Comparison of ENCODE assay signal across 35 cellular contexts in genomic region chr2:201810592-201810991, GRCh38. TPM values are rescaled to one million over a fixed set of nuclear protein-coding genes. Genes with fewer than 3 reads are reported as not detected.
"Had no signal": no experiment of that assay in that cellular context is flagged by ENCODE, and none has a peak within 500 bp of the region (broad histone marks: within the 10 kb centered on the region; RNA-seq: fewer than 3 reads in every experiment).

No MANE protein-coding gene starts in this region.

- H3K4me1 ChIP-seq: body of pancreas, breast epithelium had no signal

- H3K27me3 ChIP-seq: adrenal gland, ascending aorta, body of pancreas, brain microvascular endothelial cell, breast epithelium had no signal

- FAIRE-seq: astrocyte, bronchial epithelial cell had no signal

- H3K36me3 ChIP-seq: adrenal gland, ascending aorta, brain microvascular endothelial cell, breast epithelium, cardiac muscle cell had no signal

- H3K9me3 ChIP-seq: adrenal gland, body of pancreas, breast epithelium had no signal

- DNase-seq: activated effector memory CD4-positive, alpha-beta T cell treated with anti-CD3 and anti-CD28 coated beads, Interleukin-2, amount 50 U/mL, for 16 hours; activated effector memory CD4-positive, alpha-beta T cell treated with Interleukin-2 at 50 U/mL for 16 hours; activated gamma-delta T cell; activated gamma-delta T cell treated with Interleukin-2 at 50 U/mL for 16 hours; activated naive CD4-positive, alpha-beta T cell; activated naive CD4-positive, alpha-beta T cell treated with anti-CD3 and anti-CD28 coated beads for 36 hours; activated naive CD4-positive, alpha-beta T cell treated with anti-CD3 and anti-CD28 coated beads, Interleukin-2, amount 10 ng/mL, durations not matched to agents 7 days and 5 days; activated naive CD4-positive, alpha-beta T cell treated with anti-CD3 and anti-CD28 coated beads, Interleukin-2, amount 50 U/mL, for 16 hours; activated naive CD4-positive, alpha-beta T cell treated with Interleukin-2 at 50 U/mL for 16 hours; activated naive CD8-positive, alpha-beta T cell treated with anti-CD3 and anti-CD28 coated beads for 36 hours; activated naive CD8-positive, alpha-beta T cell treated with anti-CD3 and anti-CD28 coated beads, Interleukin-2, amount 10 ng/mL, durations not matched to agents 7 days and 5 days; activated naive CD8-positive, alpha-beta T cell treated with anti-CD3 and anti-CD28 coated beads, Interleukin-2, amount 50 U/mL, for 24 hours; activated T-cell treated with anti-CD3 and anti-CD28 coated beads, Interleukin-2, amount 50 U/mL, for 24 hours; activated T-cell treated with anti-CD3 and anti-CD28 coated beads, Interleukin-2, amount 50 U/mL, for 4 hours; activated T-cell treated with anti-CD3 and anti-CD28 coated beads, Interleukin-2, amount 50 U/mL, for 48 hours; activated T-cell treated with anti-CD3 and anti-CD28 coated beads, Interleukin-2, amount 50 U/mL, for 72 hours; adrenal gland; amniotic stem cell; amygdala; anterior cingulate cortex; aorta; body of pancreas; brain microvascular endothelial cell; caudate nucleus; central memory CD4-positive, alpha-beta T cell; cerebellar nuclear complex had no signal

- ATAC-seq: activated naive CD4-positive, alpha-beta T cell treated with anti-CD3 and anti-CD28 coated beads, Interleukin-2, amount 50 U/mL, for 72 hours; activated naive CD8-positive, alpha-beta T cell treated with anti-CD3 and anti-CD28 coated beads, Interleukin-2, amount 50 U/mL, for 24 hours; activated T-cell treated with anti-CD3 and anti-CD28 coated beads, Interleukin-2, amount 50 U/mL, for 4 hours; activated T-cell treated with anti-CD3 and anti-CD28 coated beads, Interleukin-2, amount 50 U/mL, for 72 hours; activated T-helper 17 cell treated with anti-CD3 and anti-CD28 coated beads, Interleukin-2, amount 50 U/mL, for 72 hours; body of pancreas had no signal

- H3K4me3 ChIP-seq: adrenal gland, ascending aorta, body of pancreas, breast epithelium, cardiac muscle cell had no signal

- H3K27ac ChIP-seq: adrenal gland, ascending aorta, body of pancreas, brain microvascular endothelial cell, breast epithelium, cardiac muscle cell had no signal

RNA-seq across cellular contexts. Expression of gene CDK15, which starts 4.3 kb away (rescaled TPM):
- total RNA-seq: activated naive CD4-positive, alpha-beta T cell treated with anti-CD3 and anti-CD28 coated beads for 36 hours; activated naive CD4-positive, alpha-beta T cell treated with anti-CD3 and anti-CD28 coated beads, Interleukin-2, amount 50 U/mL, for 72 hours; activated naive CD8-positive, alpha-beta T cell treated with anti-CD3 and anti-CD28 coated beads for 36 hours; activated naive CD8-positive, alpha-beta T cell treated with anti-CD3 and anti-CD28 coated beads, Interleukin-2, amount 10 ng/mL, durations not matched to agents 7 days and 5 days; activated T-cell treated with anti-CD3 and anti-CD28 coated beads, Interleukin-2, amount 50 U/mL, for 4 hours; activated T-cell treated with anti-CD3 and anti-CD28 coated beads, Interleukin-2, amount 50 U/mL, for 72 hours; activated T-helper 1 cell treated with anti-CD3 and anti-CD28 coated beads, Interleukin-12 subunit alpha, Interleukin-12 subunit beta, Interleukin-2, Interleukin-4 antibody, amounts not matched to agents 30 ng/mL and 10 ng/mL and 1 ng/mL, durations not matched to agents 14 hours and 24 hours and 36 hours; activated T-helper 17 cell treated with anti-CD3 and anti-CD28 coated beads, Interleukin-2, amount 50 U/mL, for 72 hours; activated T-helper 2 cell treated with anti-CD3 and anti-CD28 coated beads, Interferon-gamma antibody, Interleukin-2, Interleukin-4, amounts not matched to agents 10 μg/mL and 5 μg/mL and 100 μg/mL, durations not matched to agents 14 hours and 24 hours and 36 hours; cardiac muscle cell had no signal
- polyA plus RNA-seq: cardiac muscle cell had no signal
